In the genomic region with DNA sequence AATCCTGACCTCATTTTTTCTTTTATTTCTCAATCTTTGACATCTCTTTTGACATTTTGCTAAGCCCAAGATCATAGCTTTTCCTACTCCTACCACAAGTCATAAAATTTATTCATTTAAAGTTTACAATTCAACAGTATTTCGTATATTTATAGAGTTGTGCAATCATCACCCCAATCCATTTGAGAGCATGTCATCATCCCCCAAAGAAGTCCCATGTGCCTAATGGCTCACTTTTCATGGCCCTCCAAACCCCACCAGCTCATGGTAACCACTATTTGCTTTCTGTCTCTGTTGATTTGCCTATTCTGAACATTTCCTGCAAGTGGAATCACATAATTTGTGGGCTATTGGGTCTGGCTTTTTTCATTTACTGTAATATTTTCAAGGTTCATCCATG, we compare ENCODE assay signal across 11 cellular contexts.
"Had no signal": no experiment of that assay in that cellular context is flagged by ENCODE, and none has a peak within 500 bp of the region (broad histone marks: within the 10 kb centered on the region; RNA-seq: fewer than 3 reads in every experiment).

No MANE protein-coding gene starts in this region.

- ATAC-seq: GM23338, HCT116 had no signal

- H3K27ac ChIP-seq: GM23248 had no signal

- H3K4me2 ChIP-seq: GM23338 had no signal

- DNase-seq: GM23248, GOT3, H7, H9, HCEC 1CT, HFFc6 had no signal

- H2AFZ ChIP-seq: GM23248, GM23338 had no signal

- FAIRE-seq: H1, H54 had no signal

- H3K9ac ChIP-seq: GM23248 had no signal

- H3K9me3 ChIP-seq: HAP-1 had no signal

- H3K36me3 ChIP-seq: HAP-1 had no signal

- H3K4me1 ChIP-seq: HAP-1 had no signal

- H3K4me3 ChIP-seq: GM23248, GM23338, HAP-1 had no signal
